13 cellular contexts compared by ENCODE assay signal in genomic region chr6:144314562-144314961, GRCh38. TPM values are rescaled to one million over a fixed set of nuclear protein-coding genes. Genes with fewer than 3 reads are reported as not detected.
DNase-seq lines count a peak whose midpoint lies in the region; ATAC-seq and TF ChIP-seq lines count a peak whose summit lies in the region.
"Had no signal": no experiment of that assay in that cellular context is flagged by ENCODE, and none has a peak within 500 bp of the region (broad histone marks: within the 10 kb centered on the region; RNA-seq: fewer than 3 reads in every experiment).

No MANE protein-coding gene starts in this region.

- no peak overlapping the region for H3K4me3 ChIP-seq in adipocyte (ENCODE audit: low read length)
- no peak overlapping the region for H3K4me3 ChIP-seq in duodenal mucosa (ENCODE audit: low read depth in 1 of 2, low read length in 2 of 2)
- H3K4me3 ChIP-seq in lung: no peak overlapping the region
- H3K4me3 ChIP-seq in suprapubic skin: no peak overlapping the region

- DNase-seq in adipocyte (ENCODE audit: low read depth): no peak
- DNase-seq in lung (ENCODE audit: low spot score): no peak
- DNase-seq in suprapubic skin (ENCODE audit: low spot score in 2 of 2): no peak
- DNase-seq in stimulated activated CD8-positive, alpha-beta memory T cell treated with anti-CD3 and anti-CD28 coated beads, Interleukin-4, amount 100 ng/mL, for 48 hours: no peak
- no peak for DNase-seq in left colon
- DNase-seq: activated naive CD4-positive, alpha-beta T cell; BE2C; DMS 273 treated with DMSO at 0.1 percent for 48 hours; NCI-H2107; stimulated activated CD4-positive, alpha-beta T cell treated with anti-CD3 and anti-CD28 coated beads, Interleukin-12 subunit alpha, Interleukin-12 subunit beta, amount 100 ng/mL, for 4 hours had no signal

- no peak for ATAC-seq in lung (ENCODE audit: insufficient read depth, low FRiP score)
- ATAC-seq in HG03432 (IDR thresholded peaks at IDR 0.05; ENCODE audit: unreplicated experiment): no peak
- no peak for ATAC-seq in activated CD4-positive, CD25-positive, alpha-beta regulatory T cell treated with anti-CD3 and anti-CD28 coated beads, Interleukin-2, amount 50 U/mL, for 24 hours
- no peak for ATAC-seq in left colon

- intact Hi-C loops in left colon (cut with DNase I, micrococcal nuclease): no loop called here

- H3K9me3 ChIP-seq in adipocyte (ENCODE audit: control insufficient read depth, low read length): no peaks in the 10 kb centered on the region
- no peaks in the 10 kb centered on the region for H3K9me3 ChIP-seq in duodenal mucosa (ENCODE audit: control insufficient read depth in 1 of 2, low read length in 2 of 2)
- no peaks in the 10 kb centered on the region for H3K9me3 ChIP-seq in lung (ENCODE audit: control insufficient read depth in 2 of 2, insufficient read depth in 1 of 2, low read length in 1 of 2)
- H3K9me3 ChIP-seq in suprapubic skin: no peaks in the 10 kb centered on the region
- H3K9me3 ChIP-seq: BE2C had no signal

- TF ChIP-seq POLR2A in suprapubic skin (IDR thresholded peaks at IDR 0.05): no peak

- 34 to 64% methylated on average over 1 of the region's 1 CpG for WGBS in lung, 2 donors
- WGBS in suprapubic skin: 52% methylated on average over 1 of the region's 1 CpG

- peak overlapping the region; percentile 13 for H3K27ac ChIP-seq in duodenal mucosa (ENCODE audit: low read depth, low read length)
- peak overlapping the region; percentile 10 to 64 for H3K27ac ChIP-seq in lung (ENCODE audit: low read depth in 1 of 2, low read length in 1 of 2)
- peak overlapping the region; percentile 2 for H3K27ac ChIP-seq in suprapubic skin

- TF ChIP-seq EP300 in suprapubic skin (IDR thresholded peaks at IDR 0.05): no peak

- no peaks in the 10 kb centered on the region for H3K27me3 ChIP-seq in adipocyte (replicated peaks; ENCODE audit: control insufficient read depth, insufficient read depth, low read length)
- H3K27me3 ChIP-seq in duodenal mucosa (ENCODE audit: control insufficient read depth in 1 of 2, insufficient read depth in 2 of 2, low read length in 2 of 2): no peaks in the 10 kb centered on the region
- no peaks in the 10 kb centered on the region for H3K27me3 ChIP-seq in lung (ENCODE audit: control insufficient read depth, insufficient read depth)
- no peaks in the 10 kb centered on the region for H3K27me3 ChIP-seq in suprapubic skin

- H3K36me3 ChIP-seq in adipocyte (ENCODE audit: control insufficient read depth, insufficient read depth, low read length, severe bottlenecking): peaks cover 17% of the 10 kb centered on the region
- H3K36me3 ChIP-seq in duodenal mucosa (ENCODE audit: control insufficient read depth in 1 of 2, insufficient read depth in 2 of 2, low read length in 2 of 2): no peaks in the 10 kb centered on the region
- H3K36me3 ChIP-seq in lung (ENCODE audit: control insufficient read depth in 2 of 2, insufficient read depth in 2 of 2, low read length in 2 of 2): peaks cover 0 to 2% of the 10 kb centered on the region in 2 donors
- H3K36me3 ChIP-seq in suprapubic skin: peaks cover 6% of the 10 kb centered on the region
- H3K36me3 ChIP-seq: BE2C had no signal

- H3K9ac ChIP-seq in adipocyte (ENCODE audit: low read length) (peak overlapping the region; percentile 5), duodenal mucosa (ENCODE audit: low read depth in 1 of 2, low read length in 2 of 2) (no peak overlapping the region)

- no peak for TF ChIP-seq CTCF in lung (IDR thresholded peaks at IDR 0.05; ENCODE audit: control extremely low read depth, extremely low read depth)
- TF ChIP-seq CTCF in suprapubic skin (IDR thresholded peaks at IDR 0.05): no peak

- H3K4me1 ChIP-seq in adipocyte (ENCODE audit: control insufficient read depth, insufficient read depth, low read length): peaks cover 31% of the 10 kb centered on the region
- H3K4me1 ChIP-seq in duodenal mucosa (ENCODE audit: control insufficient read depth in 1 of 2, insufficient read depth in 2 of 2, low read length in 2 of 2): peaks cover 0 to 3% of the 10 kb centered on the region in 2 donors
- peaks cover 19 to 24% of the 10 kb centered on the region in 2 donors for H3K4me1 ChIP-seq in lung (ENCODE audit: control insufficient read depth in 2 of 2, insufficient read depth in 2 of 2, low read length in 2 of 2)
- H3K4me1 ChIP-seq in suprapubic skin: peaks cover 40% of the 10 kb centered on the region
- H3K4me1 ChIP-seq: BE2C had no signal

RNA-seq across cellular contexts. Expression of gene UTRN, which starts 29.4 kb away (rescaled TPM):
- total RNA-seq in lung: 100 to 1,000 TPM; 207 to 489 TPM
- 10 to 100 TPM; 24.6 to 38.7 TPM for polyA plus RNA-seq in lung
- total RNA-seq in suprapubic skin: 100 to 1,000 TPM in 2 of 4 donors, 10 to 100 TPM in 2; 76.1 to 147 (median 93.1) TPM
- 10 to 100 TPM; 88.3 to 89.5 TPM for total RNA-seq in left colon
